In the genomic region with DNA sequence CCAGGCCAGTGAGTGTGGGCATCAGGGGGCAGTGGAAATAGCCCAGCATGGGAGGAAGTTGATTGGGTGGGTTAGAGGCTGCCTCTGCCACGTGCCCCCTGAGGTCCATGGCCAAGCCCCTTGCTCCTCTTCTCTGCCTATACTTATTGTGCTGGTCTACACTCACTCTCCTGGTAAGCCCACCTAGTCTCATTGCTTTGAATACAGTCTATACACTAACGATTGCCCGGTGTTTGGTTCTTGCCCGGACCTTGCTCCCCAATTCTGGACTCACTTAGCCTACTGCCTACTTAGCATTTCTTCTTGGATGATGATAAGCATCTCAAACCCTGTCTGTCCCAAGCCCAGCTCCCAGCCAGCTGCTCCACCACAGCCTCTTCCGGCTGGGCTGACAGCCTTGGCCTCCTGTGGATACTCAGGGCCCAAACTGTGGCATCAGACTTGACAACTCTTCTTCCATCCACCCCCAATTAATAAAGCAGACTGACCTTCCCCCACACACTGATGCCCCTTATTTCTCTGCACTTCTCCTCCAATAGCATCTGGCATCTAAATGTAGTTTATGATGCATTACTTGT, we compare ENCODE assay signal across 27 cellular contexts. TPM values are rescaled to one million over a fixed set of nuclear protein-coding genes. Genes with fewer than 3 reads are reported as not detected.
"Had no signal": no experiment of that assay in that cellular context is flagged by ENCODE, and none has a peak within 500 bp of the region (broad histone marks: within the 10 kb centered on the region; RNA-seq: fewer than 3 reads in every experiment).

No MANE protein-coding gene starts in this region.

- H3K27ac ChIP-seq: dorsolateral prefrontal cortex, epithelial cell of prostate, gastrocnemius medialis, neural progenitor cell, prostate gland, sigmoid colon, thoracic aorta, tibial nerve had no signal

- H3K4me1 ChIP-seq: gastrocnemius medialis, prostate gland, sigmoid colon, tibial nerve had no signal

- H3K27ac Mint-ChIP-seq: endodermal cell; mesothelial cell of epicardium; naive thymus-derived CD4-positive, alpha-beta T cell; nephron; stimulated activated effector memory CD8-positive, alpha-beta T cell treated with anti-CD3 and anti-CD28 coated beads, Interleukin-12 subunit alpha, Interleukin-12 subunit beta, amount 100 ng/mL, for 72 hours; stimulated activated naive CD8-positive, alpha-beta T cell treated with anti-CD3 and anti-CD28 coated beads, Interleukin-15, Interleukin-2, amounts not matched to agents 100 ng/mL and 50 ng/mL, for 24 hours had no signal

- H3K4me1 Mint-ChIP-seq: mesothelial cell of epicardium; stimulated activated effector memory CD8-positive, alpha-beta T cell treated with anti-CD3 and anti-CD28 coated beads, Interleukin-12 subunit alpha, Interleukin-12 subunit beta, amount 100 ng/mL, for 72 hours had no signal

- H3K36me3 ChIP-seq: gastrocnemius medialis, neural progenitor cell, prostate gland, sigmoid colon, thoracic aorta, tibial nerve had no signal

- H3K27me3 ChIP-seq: gastrocnemius medialis, neural progenitor cell, sigmoid colon, tibial nerve had no signal

- H3K9me3 ChIP-seq: gastrocnemius medialis, mucosa of descending colon, prostate gland, sigmoid colon, thoracic aorta, tibial nerve had no signal

- H3K4me3 ChIP-seq: dorsolateral prefrontal cortex, gastrocnemius medialis, lung, mucosa of descending colon, neural progenitor cell, prostate gland, sigmoid colon, thoracic aorta, tibial nerve had no signal

- H3K9me3 Mint-ChIP-seq: endodermal cell; mesothelial cell of epicardium; naive thymus-derived CD4-positive, alpha-beta T cell; nephron; neural progenitor cell; stimulated activated effector memory CD8-positive, alpha-beta T cell treated with anti-CD3 and anti-CD28 coated beads, Interleukin-12 subunit alpha, Interleukin-12 subunit beta, amount 100 ng/mL, for 72 hours; stimulated activated naive CD8-positive, alpha-beta T cell treated with anti-CD3 and anti-CD28 coated beads, Interleukin-15, Interleukin-2, amounts not matched to agents 100 ng/mL and 50 ng/mL, for 24 hours had no signal

- H3K4me3 Mint-ChIP-seq: endodermal cell; mesothelial cell of epicardium; naive thymus-derived CD4-positive, alpha-beta T cell; nephron; neural progenitor cell; stimulated activated effector memory CD8-positive, alpha-beta T cell treated with anti-CD3 and anti-CD28 coated beads, Interleukin-12 subunit alpha, Interleukin-12 subunit beta, amount 100 ng/mL, for 72 hours; stimulated activated naive CD8-positive, alpha-beta T cell treated with anti-CD3 and anti-CD28 coated beads, Interleukin-15, Interleukin-2, amounts not matched to agents 100 ng/mL and 50 ng/mL, for 24 hours had no signal

- H3K9ac ChIP-seq: neural progenitor cell had no signal

- H2AFZ ChIP-seq: neural progenitor cell had no signal

- H3K36me3 Mint-ChIP-seq: mesothelial cell of epicardium; naive thymus-derived CD4-positive, alpha-beta T cell; neural progenitor cell; stimulated activated effector memory CD8-positive, alpha-beta T cell treated with anti-CD3 and anti-CD28 coated beads, Interleukin-12 subunit alpha, Interleukin-12 subunit beta, amount 100 ng/mL, for 72 hours had no signal

- DNase-seq: dorsolateral prefrontal cortex; effector CD8-positive, alpha-beta T cell; foreskin fibroblast; gastrocnemius medialis; kidney; mesenchymal stem cell; mucosa of descending colon; naive thymus-derived CD4-positive, alpha-beta T cell; right cardiac atrium; sigmoid colon; stimulated activated CD4-positive, alpha-beta T cell treated with anti-CD3 and anti-CD28 coated beads, Interleukin-4, amount 100 ng/mL, for 24 hours had no signal

- H3K4me2 ChIP-seq: neural progenitor cell had no signal

- ATAC-seq: esophagus mucosa; gastrocnemius medialis; left lobe of liver; mucosa of descending colon; naive thymus-derived CD4-positive, alpha-beta T cell; right cardiac atrium had no signal

RNA-seq across cellular contexts. Expression of a gene that starts 10.1 kb away (rescaled TPM):
- total RNA-seq: dorsolateral prefrontal cortex; endodermal cell; esophagus mucosa; gastrocnemius medialis; glomerular endothelial cell; kidney; left lobe of liver; liver; mesothelial cell of epicardium; mucosa of descending colon; naive thymus-derived CD4-positive, alpha-beta T cell; osteoblast; right cardiac atrium; sigmoid colon; thoracic aorta; tibial nerve had no signal
- polyA plus RNA-seq: liver; naive thymus-derived CD4-positive, alpha-beta T cell; right cardiac atrium had no signal
